26 cellular contexts compared by ENCODE assay signal in the genomic region with DNA sequence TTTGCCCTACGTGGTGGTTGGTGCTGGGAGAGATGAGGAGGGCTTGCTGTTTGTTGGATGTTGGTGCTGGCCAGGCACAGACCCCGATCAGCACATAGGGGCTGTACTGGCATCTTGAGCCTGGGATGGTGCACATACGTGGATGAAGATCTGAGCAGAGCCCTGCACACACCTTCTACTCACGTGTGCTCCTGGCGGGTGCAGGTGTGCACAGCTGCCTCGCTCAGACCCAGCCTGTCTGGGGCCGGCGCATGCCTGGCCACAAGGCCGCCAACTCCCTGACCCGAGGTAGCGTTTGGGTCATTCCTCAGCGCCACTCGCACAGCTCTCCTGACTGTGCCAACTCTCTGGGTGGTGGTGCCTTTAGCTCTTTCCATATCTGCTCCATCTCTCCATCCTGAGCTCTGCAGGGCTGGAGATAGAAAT. TPM values are rescaled to one million over a fixed set of nuclear protein-coding genes. Genes with fewer than 3 reads are reported as not detected.
"Had no signal": no experiment of that assay in that cellular context is flagged by ENCODE, and none has a peak within 500 bp of the region (broad histone marks: within the 10 kb centered on the region; RNA-seq: fewer than 3 reads in every experiment).

No MANE protein-coding gene starts in this region.

- H3K36me3 ChIP-seq: neutrophil, ovary, prostate gland, right atrium auricular region, tibial nerve, uterus had no signal

- H3K4me1 ChIP-seq: prostate gland, uterus had no signal

- H3K27ac ChIP-seq: hepatocyte, neutrophil, ovary, prostate gland, right atrium auricular region, tibial nerve, uterus had no signal

- H3K27me3 ChIP-seq: hepatocyte, ovary, right atrium auricular region, tibial nerve, uterus had no signal

- H3K79me2 ChIP-seq: hepatocyte had no signal

- H3K4me3 ChIP-seq: hepatocyte, ovary, prostate gland, right atrium auricular region, tibial nerve, uterus had no signal

- H3K9me3 Mint-ChIP-seq: activated CD4-positive, alpha-beta memory T cell treated with anti-CD3 and anti-CD28 coated beads for 36 hours; activated naive CD4-positive, alpha-beta T cell treated with anti-CD3 and anti-CD28 coated beads for 36 hours; natural killer cell treated with Interleukin-12 subunit alpha and Interleukin-12 subunit beta and Interleukin-15 and Interleukin-18, amount 100 ng/mL, for 72 hours; stimulated activated naive CD8-positive, alpha-beta T cell treated with anti-CD3 and anti-CD28 coated beads, Interleukin-15, Interleukin-2, amounts not matched to agents 100 ng/mL and 50 ng/mL, for 24 hours; T-helper 1 cell treated with Interleukin-12 subunit alpha and Interleukin-12 subunit beta and Interleukin-4 antibody, amounts not matched to agents 30 μg/mL and 1 μg/mL, for 36 hours had no signal

- DNase-seq: activated CD4-positive, alpha-beta memory T cell treated with anti-CD3 and anti-CD28 coated beads for 36 hours; activated CD4-positive, alpha-beta T cell treated with anti-CD3 and anti-CD28 coated beads for 48 hours; activated effector memory CD4-positive, alpha-beta T cell treated with Interleukin-2 at 50 U/mL for 16 hours; activated naive CD4-positive, alpha-beta T cell treated with anti-CD3 and anti-CD28 coated beads for 36 hours; activated T-cell treated with anti-CD3 and anti-CD28 coated beads, Interleukin-2, amount 50 U/mL, for 48 hours; amygdala; cerebellar nuclear complex; effector CD4-positive, alpha-beta T cell; foreskin melanocyte; kidney glomerular epithelial cell; left ventricle myocardium superior; mammary epithelial cell; ovary; stimulated activated CD4-positive, alpha-beta T cell treated with anti-CD3 and anti-CD28 coated beads, Interleukin-12 subunit alpha, Interleukin-12 subunit beta, amount 100 ng/mL, for 4 hours; T1000; uterus had no signal

- H3K27me3 Mint-ChIP-seq: natural killer cell treated with Interleukin-12 subunit alpha and Interleukin-12 subunit beta and Interleukin-15 and Interleukin-18, amount 100 ng/mL, for 72 hours had no signal

- H3K36me3 Mint-ChIP-seq: activated CD4-positive, alpha-beta memory T cell treated with anti-CD3 and anti-CD28 coated beads for 36 hours; natural killer cell treated with Interleukin-12 subunit alpha and Interleukin-12 subunit beta and Interleukin-15 and Interleukin-18, amount 100 ng/mL, for 72 hours had no signal

- H3K4me2 ChIP-seq: hepatocyte had no signal

- H2AFZ ChIP-seq: hepatocyte had no signal

- H3K4me3 Mint-ChIP-seq: activated CD4-positive, alpha-beta memory T cell treated with anti-CD3 and anti-CD28 coated beads for 36 hours; activated naive CD4-positive, alpha-beta T cell treated with anti-CD3 and anti-CD28 coated beads for 36 hours; natural killer cell treated with Interleukin-12 subunit alpha and Interleukin-12 subunit beta and Interleukin-15 and Interleukin-18, amount 100 ng/mL, for 72 hours; stimulated activated naive CD8-positive, alpha-beta T cell treated with anti-CD3 and anti-CD28 coated beads, Interleukin-15, Interleukin-2, amounts not matched to agents 100 ng/mL and 50 ng/mL, for 24 hours; T-helper 1 cell treated with Interleukin-12 subunit alpha and Interleukin-12 subunit beta and Interleukin-4 antibody, amounts not matched to agents 30 μg/mL and 1 μg/mL, for 36 hours had no signal

- H3K9me3 ChIP-seq: neutrophil, ovary, prostate gland, right atrium auricular region, tibial nerve, uterus had no signal

- H3K27ac Mint-ChIP-seq: activated CD4-positive, alpha-beta memory T cell treated with anti-CD3 and anti-CD28 coated beads for 36 hours; activated naive CD4-positive, alpha-beta T cell treated with anti-CD3 and anti-CD28 coated beads for 36 hours; natural killer cell treated with Interleukin-12 subunit alpha and Interleukin-12 subunit beta and Interleukin-15 and Interleukin-18, amount 100 ng/mL, for 72 hours; stimulated activated naive CD8-positive, alpha-beta T cell treated with anti-CD3 and anti-CD28 coated beads, Interleukin-15, Interleukin-2, amounts not matched to agents 100 ng/mL and 50 ng/mL, for 24 hours; T-helper 1 cell treated with Interleukin-12 subunit alpha and Interleukin-12 subunit beta and Interleukin-4 antibody, amounts not matched to agents 30 μg/mL and 1 μg/mL, for 36 hours had no signal

RNA-seq across cellular contexts. Expression of a gene that starts 18.6 kb away (rescaled TPM):
- total RNA-seq: bronchial epithelial cell had no signal

RNA-seq across cellular contexts. Expression of a gene that starts 55.7 kb away (rescaled TPM):
- total RNA-seq: activated CD4-positive, alpha-beta memory T cell treated with anti-CD3 and anti-CD28 coated beads for 36 hours; activated naive CD4-positive, alpha-beta T cell treated with anti-CD3 and anti-CD28 coated beads for 36 hours; hepatocyte; left ventricle myocardium superior; natural killer cell treated with Interleukin-12 subunit alpha and Interleukin-12 subunit beta and Interleukin-15 and Interleukin-18, amount 100 ng/mL, for 72 hours; ovary; prostate gland; right atrium auricular region; skeletal muscle tissue; tibial nerve; uterus had no signal
- polyA plus RNA-seq: hepatocyte had no signal
